32 cellular contexts compared by ENCODE assay signal in the genomic region with DNA sequence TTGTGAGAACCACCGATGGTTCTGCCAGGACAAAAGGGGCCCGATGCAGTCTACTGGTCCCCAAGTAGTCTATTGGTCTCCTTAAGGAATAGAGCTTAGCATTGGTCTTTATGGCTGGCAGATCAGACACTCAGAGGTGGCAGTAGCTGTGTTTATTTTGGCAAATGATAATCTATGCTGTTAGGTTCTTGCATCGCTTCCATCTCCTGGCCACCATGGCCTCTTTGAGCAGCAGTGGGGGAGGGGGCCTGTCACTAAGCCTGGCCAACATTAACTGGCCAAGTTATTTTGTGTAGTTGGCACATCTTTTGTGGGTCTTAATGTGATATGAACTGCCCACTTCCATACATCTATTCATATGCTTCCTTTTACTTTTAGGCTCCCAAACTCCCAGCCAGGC.
"Had no signal": no experiment of that assay in that cellular context is flagged by ENCODE, and none has a peak within 500 bp of the region (broad histone marks: within the 10 kb centered on the region; RNA-seq: fewer than 3 reads in every experiment).

No MANE protein-coding gene starts in this region.

- DNase-seq: activated CD4-positive, alpha-beta memory T cell treated with anti-CD3 and anti-CD28 coated beads for 36 hours; activated CD4-positive, alpha-beta T cell treated with anti-CD3 and anti-CD28 coated beads for 36 hours; activated CD4-positive, alpha-beta T cell treated with anti-CD3 and anti-CD28 coated beads, Interleukin-2, amount 10 ng/mL, durations not matched to agents 24 days and 14 days; activated CD4-positive, CD25-positive, alpha-beta regulatory T cell; activated CD4-positive, CD25-positive, alpha-beta regulatory T cell treated with anti-CD3 and anti-CD28 coated beads, Interleukin-2, amount 50 U/mL, for 72 hours; activated CD8-positive, alpha-beta memory T cell treated with anti-CD3 and anti-CD28 coated beads, Interleukin-2, amount 10 ng/mL, durations not matched to agents 7 days and 5 days; activated CD8-positive, alpha-beta memory T cell treated with anti-CD3 and anti-CD28 coated beads, Interleukin-2, amount 50 U/mL, for 4 hours; activated CD8-positive, alpha-beta T cell treated with anti-CD3 and anti-CD28 coated beads, Interleukin-2, amount 10 ng/mL, durations not matched to agents 7 days and 5 days; activated effector memory CD4-positive, alpha-beta T cell treated with anti-CD3 and anti-CD28 coated beads, Interleukin-2, amount 50 U/mL, for 16 hours; activated naive CD4-positive, alpha-beta T cell treated with anti-CD3 and anti-CD28 coated beads for 36 hours; activated naive CD8-positive, alpha-beta T cell treated with anti-CD3 and anti-CD28 coated beads, Interleukin-2, amount 10 ng/mL, durations not matched to agents 7 days and 5 days; activated T-cell treated with anti-CD3 and anti-CD28 coated beads, Interleukin-2, amount 50 U/mL, for 1 hour; activated T-cell treated with anti-CD3 and anti-CD28 coated beads, Interleukin-2, amount 50 U/mL, for 48 hours; central memory CD4-positive, alpha-beta T cell; cerebellar nuclear complex; colonic mucosa; effector CD8-positive, alpha-beta T cell; esophagus squamous epithelium; foreskin melanocyte; heart right ventricle; T-helper 17 cell; T1000 had no signal

- H3K27ac ChIP-seq: ascending aorta, breast epithelium, cardiac muscle cell, colonic mucosa, epithelial cell of prostate, esophagus squamous epithelium, gastroesophageal sphincter, heart right ventricle had no signal

- H3K4me3 Mint-ChIP-seq: activated CD4-positive, alpha-beta memory T cell treated with anti-CD3 and anti-CD28 coated beads for 36 hours; activated CD4-positive, alpha-beta T cell treated with anti-CD3 and anti-CD28 coated beads for 36 hours; activated CD4-positive, alpha-beta T cell treated with anti-CD3 and anti-CD28 coated beads, Interleukin-2, amount 10 ng/mL, durations not matched to agents 24 days and 14 days; activated CD8-positive, alpha-beta memory T cell treated with anti-CD3 and anti-CD28 coated beads, Interleukin-2, amount 10 ng/mL, durations not matched to agents 7 days and 5 days; activated CD8-positive, alpha-beta T cell treated with anti-CD3 and anti-CD28 coated beads, Interleukin-2, amount 10 ng/mL, durations not matched to agents 7 days and 5 days; activated naive CD4-positive, alpha-beta T cell treated with anti-CD3 and anti-CD28 coated beads for 36 hours; activated naive CD8-positive, alpha-beta T cell treated with anti-CD3 and anti-CD28 coated beads, Interleukin-2, amount 10 ng/mL, durations not matched to agents 7 days and 5 days; activated T-helper 1 cell treated with anti-CD3 and anti-CD28 coated beads, Interleukin-12 subunit alpha, Interleukin-12 subunit beta, Interleukin-2, Interleukin-4 antibody, amounts not matched to agents 30 ng/mL and 10 ng/mL and 1 ng/mL, durations not matched to agents 14 hours and 24 hours and 36 hours; T-helper 17 cell; T-helper 2 cell treated with Interferon-gamma antibody and Interleukin-4, amounts not matched to agents 5 μg/mL and 100 μg/mL, for 36 hours had no signal

- H3K4me1 ChIP-seq: breast epithelium had no signal

- H3K9me3 Mint-ChIP-seq: activated CD4-positive, alpha-beta memory T cell treated with anti-CD3 and anti-CD28 coated beads for 36 hours had no signal

- H3K27me3 Mint-ChIP-seq: activated CD4-positive, alpha-beta memory T cell treated with anti-CD3 and anti-CD28 coated beads for 36 hours; activated CD4-positive, alpha-beta T cell treated with anti-CD3 and anti-CD28 coated beads for 36 hours; activated CD4-positive, alpha-beta T cell treated with anti-CD3 and anti-CD28 coated beads, Interleukin-2, amount 10 ng/mL, durations not matched to agents 24 days and 14 days; activated CD8-positive, alpha-beta memory T cell treated with anti-CD3 and anti-CD28 coated beads, Interleukin-2, amount 10 ng/mL, durations not matched to agents 7 days and 5 days; activated naive CD8-positive, alpha-beta T cell treated with anti-CD3 and anti-CD28 coated beads, Interleukin-2, amount 10 ng/mL, durations not matched to agents 7 days and 5 days; T-helper 17 cell had no signal

- H3K36me3 Mint-ChIP-seq: brain had no signal

- ATAC-seq: activated CD4-positive, alpha-beta T cell treated with anti-CD3 and anti-CD28 coated beads for 36 hours; activated CD8-positive, alpha-beta memory T cell treated with anti-CD3 and anti-CD28 coated beads, Interleukin-2, amount 10 ng/mL, durations not matched to agents 7 days and 5 days; activated CD8-positive, alpha-beta T cell treated with anti-CD3 and anti-CD28 coated beads, Interleukin-2, amount 10 ng/mL, durations not matched to agents 7 days and 5 days; activated naive CD4-positive, alpha-beta T cell treated with anti-CD3 and anti-CD28 coated beads, Interleukin-2, amount 50 U/mL, for 72 hours; gastroesophageal sphincter; heart right ventricle; T-helper 17 cell had no signal

- H3K4me3 ChIP-seq: ascending aorta, breast epithelium, cardiac muscle cell, colonic mucosa, esophagus squamous epithelium, gastroesophageal sphincter, heart right ventricle had no signal

- H3K27ac Mint-ChIP-seq: activated CD4-positive, alpha-beta memory T cell treated with anti-CD3 and anti-CD28 coated beads for 36 hours; activated CD4-positive, alpha-beta T cell treated with anti-CD3 and anti-CD28 coated beads for 36 hours; activated CD4-positive, alpha-beta T cell treated with anti-CD3 and anti-CD28 coated beads, Interleukin-2, amount 10 ng/mL, durations not matched to agents 24 days and 14 days; activated CD8-positive, alpha-beta memory T cell treated with anti-CD3 and anti-CD28 coated beads, Interleukin-2, amount 10 ng/mL, durations not matched to agents 7 days and 5 days; activated CD8-positive, alpha-beta T cell treated with anti-CD3 and anti-CD28 coated beads, Interleukin-2, amount 10 ng/mL, durations not matched to agents 7 days and 5 days; activated naive CD4-positive, alpha-beta T cell treated with anti-CD3 and anti-CD28 coated beads for 36 hours; activated naive CD4-positive, alpha-beta T cell treated with anti-CD3 and anti-CD28 coated beads, Interleukin-2, amount 50 U/mL, for 72 hours; activated naive CD8-positive, alpha-beta T cell treated with anti-CD3 and anti-CD28 coated beads, Interleukin-2, amount 10 ng/mL, durations not matched to agents 7 days and 5 days; activated T-helper 1 cell treated with anti-CD3 and anti-CD28 coated beads, Interleukin-12 subunit alpha, Interleukin-12 subunit beta, Interleukin-2, Interleukin-4 antibody, amounts not matched to agents 30 ng/mL and 10 ng/mL and 1 ng/mL, durations not matched to agents 14 hours and 24 hours and 36 hours; activated T-helper 2 cell treated with anti-CD3 and anti-CD28 coated beads, Interferon-gamma antibody, Interleukin-2, Interleukin-4, amounts not matched to agents 10 μg/mL and 5 μg/mL and 100 μg/mL, durations not matched to agents 14 hours and 24 hours and 36 hours; brain; T-helper 17 cell; T-helper 2 cell treated with Interferon-gamma antibody and Interleukin-4, amounts not matched to agents 5 μg/mL and 100 μg/mL, for 36 hours had no signal

- H3K27me3 ChIP-seq: ascending aorta, breast epithelium, cardiac muscle cell, colonic mucosa, esophagus squamous epithelium had no signal

- H3K36me3 ChIP-seq: ascending aorta, breast epithelium, cardiac muscle cell, colonic mucosa, esophagus squamous epithelium, gastroesophageal sphincter, heart right ventricle had no signal

- H3K9me3 ChIP-seq: ascending aorta, breast epithelium, colonic mucosa, esophagus squamous epithelium, gastroesophageal sphincter, heart right ventricle had no signal
